ENCODE assay signal across 8 cellular contexts in the genomic region with DNA sequence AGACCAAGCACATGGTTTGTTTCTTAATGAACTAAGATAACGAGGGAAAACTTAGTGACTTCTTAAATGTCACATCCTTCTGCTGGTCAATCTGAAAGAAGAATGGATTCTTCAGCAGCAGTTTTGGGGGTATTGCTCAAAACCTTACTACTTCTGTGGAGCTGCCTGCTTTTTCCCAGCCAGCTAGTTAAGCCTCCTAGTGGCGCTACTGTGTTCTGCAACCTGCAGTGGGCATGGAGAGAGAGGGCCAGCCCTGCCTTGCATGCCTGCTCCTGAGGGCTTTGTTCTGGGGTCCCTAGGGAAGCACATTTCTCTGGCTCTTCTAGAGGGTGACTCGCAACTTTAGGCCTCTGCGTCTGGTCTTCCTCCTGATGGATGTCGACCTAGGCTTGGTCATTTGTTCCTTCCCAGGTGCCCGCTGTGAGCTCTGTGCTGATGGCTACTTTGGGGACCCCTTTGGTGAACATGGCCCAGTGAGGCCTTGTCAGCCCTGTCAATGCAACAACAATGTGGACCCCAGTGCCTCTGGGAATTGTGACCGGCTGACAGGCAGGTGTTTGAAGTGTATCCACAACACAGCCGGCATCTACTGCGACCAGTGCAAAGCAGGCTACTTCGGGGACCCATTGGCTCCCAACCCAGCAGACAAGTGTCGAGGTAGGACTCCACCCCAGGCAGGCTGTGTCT. TPM values are rescaled to one million over a fixed set of nuclear protein-coding genes. Genes with fewer than 3 reads are reported as not detected.
DNase-seq lines count a peak whose midpoint lies in the region; FAIRE-seq and TF ChIP-seq lines count a peak whose summit lies in the region.

No MANE protein-coding gene starts in this region.

- H3K36me3 Mint-ChIP-seq in nephron (ENCODE audit: low read depth): no peaks in the 10 kb centered on the region
- H3K36me3 Mint-ChIP-seq in CD4-positive, alpha-beta memory T cell: no peaks in the 10 kb centered on the region

- CTCF ChIA-PET in CD4-positive, alpha-beta memory T cell (lab: Charles Lee; ENCODE audit: partially characterized antibody): interaction anchor here (1.0 kb wide), 1 partner anchor 265 kb away, joined by 3 read pairs; no protein-coding TSS in a partner anchor

- no peak overlapping the region for H3K4me3 ChIP-seq in Jurkat, Clone E6-1 (ENCODE audit: low read length)
- no peak overlapping the region for H3K4me3 ChIP-seq in WI38 (ENCODE audit: low read depth, low read length)
- H3K4me3 ChIP-seq in CD4-positive, alpha-beta memory T cell (ENCODE audit: low read length in 2 of 2): no peak overlapping the region

- no peak overlapping the region for H3K27ac Mint-ChIP-seq in nephron
- H3K27ac Mint-ChIP-seq in CD4-positive, alpha-beta memory T cell: no peak overlapping the region

- H3K27ac ChIP-seq in C4-2B: peak overlapping the region; percentile 62
- H3K27ac ChIP-seq in CD4-positive, alpha-beta memory T cell (ENCODE audit: low read depth, low read length): no peak overlapping the region

- no peaks in the 10 kb centered on the region for H3K27me3 Mint-ChIP-seq in nephron (ENCODE audit: low read depth)
- peaks cover 5 to 8% of the 10 kb centered on the region in 2 donors for H3K27me3 Mint-ChIP-seq in CD4-positive, alpha-beta memory T cell

- FAIRE-seq in GM18507 (lab: Jason Lieb, UNC): peak; percentile 60

- peaks cover 11% of the 10 kb centered on the region for H3K4me1 Mint-ChIP-seq in nephron
- H3K4me1 Mint-ChIP-seq in CD4-positive, alpha-beta memory T cell: no peaks in the 10 kb centered on the region

- no peak for TF ChIP-seq POLR2A in erythroblast (IDR thresholded peaks at IDR 0.05; ENCODE audit: low read length)

- H3K9me3 ChIP-seq in CD4-positive, alpha-beta memory T cell (ENCODE audit: control insufficient read depth in 1 of 2, low read length in 2 of 2): no peaks in the 10 kb centered on the region

- H3K36me3 ChIP-seq in CD4-positive, alpha-beta memory T cell (ENCODE audit: insufficient read depth, low read length): no peaks in the 10 kb centered on the region

- intact Hi-C loops in CD4-positive, alpha-beta memory T cell (cut with micrococcal nuclease): no loop called here

- POLR2A ChIA-PET in CD4-positive, alpha-beta memory T cell (lab: Charles Lee; ENCODE audit: partially characterized antibody): no interaction called here

- H3K4me1 ChIP-seq in CD4-positive, alpha-beta memory T cell (ENCODE audit: insufficient read depth, low read length): no peaks in the 10 kb centered on the region

- H3K27me3 ChIP-seq in CD4-positive, alpha-beta memory T cell (ENCODE audit: insufficient read depth, low read length): no peaks in the 10 kb centered on the region

- TF ChIP-seq CTCF in C4-2B (conservative IDR thresholded peaks at IDR 0.05) (peak; percentile 81), WI38 (IDR thresholded peaks at IDR 0.05; ENCODE audit: low read depth, low read length) (peak; percentile 84), nephron (IDR thresholded peaks at IDR 0.05; ENCODE audit: unreplicated experiment in 3 of 3) (peak; percentile 40 to 66 (median 49))

- H3K4me3 Mint-ChIP-seq in nephron: no peak overlapping the region
- H3K4me3 Mint-ChIP-seq in CD4-positive, alpha-beta memory T cell: no peak overlapping the region

- no peaks in the 10 kb centered on the region for H3K9me3 Mint-ChIP-seq in nephron
- no peaks in the 10 kb centered on the region for H3K9me3 Mint-ChIP-seq in CD4-positive, alpha-beta memory T cell

- DNase-seq in GM18507 (ENCODE audit: extremely low spot score, insufficient read length, low read depth) (peak; percentile 36), erythroblast (lab: John Stamatoyannopoulos, UW) (peak; percentile 38 to 60), middle frontal gyrus (ENCODE audit: extremely low spot score, low spot score) (no peak)
- peak; percentile 35 for DNase-seq in Jurkat, Clone E6-1 (ENCODE audit: low read depth, low spot score)
- no peak for DNase-seq in CD4-positive, alpha-beta memory T cell

RNA-seq across cellular contexts. Expression of a gene that starts 42.0 kb away (rescaled TPM):
- polyA plus RNA-seq in Jurkat, Clone E6-1 (2012; ENCODE audit: insufficient read depth, insufficient read length): not detected
- not detected for total RNA-seq in CD4-positive, alpha-beta memory T cell
- polyA plus RNA-seq in CD4-positive, alpha-beta memory T cell: not detected

Comparison
In these comparisons a context has a peak if more than half of its experiments do, and no peak if none do; other contexts are left out.
1. DNase-seq: peak in GM18507 (single experiment), Jurkat, Clone E6-1 (single experiment) and erythroblast (2 of 2); none in CD4-positive, alpha-beta memory T cell (0 of 5) and middle frontal gyrus (single experiment).
2. Peak in every context shown above with its lines, with median percentiles within 50 percentile points of each other: CTCF ChIP-seq.